6 cellular contexts compared by ENCODE assay signal in genomic region chr2:37746026-37746425, GRCh38.
DNase-seq lines count a peak whose midpoint lies in the region; FAIRE-seq and TF ChIP-seq lines count a peak whose summit lies in the region.
"Not testable (repeated sequence)": the region's sequence is repeated elsewhere in the genome, so short reads cannot be mapped to it uniquely, and the experiment has no call there.

No MANE protein-coding gene starts in this region.

- DNase-seq in M059J (ENCODE audit: low read depth) = peak; percentile 14
- DNase-seq in ascending aorta (ENCODE audit: low spot score in 2 of 2); small intestine; uterus: not testable (repeated sequence)
- peak; percentile 41 for DNase-seq in fibroblast of villous mesenchyme (ENCODE audit: low read depth)
- DNase-seq in left kidney (ENCODE audit: low read depth, low spot score) = peak; percentile 54

- not testable (repeated sequence) for H3K9me3 ChIP-seq in ascending aorta; small intestine (ENCODE audit: control insufficient read depth, low read depth); uterus

- H3K27ac ChIP-seq in ascending aorta = peak overlapping the region; percentile 61 to 74
- not testable (repeated sequence) for H3K27ac ChIP-seq in small intestine (ENCODE audit: low read depth in 1 of 2, low read length in 1 of 2)
- H3K27ac ChIP-seq in uterus = peak overlapping the region; percentile 13 to 61

- FAIRE-seq in small intestine (lab: Jason Lieb, UNC) = peak; percentile 26

- not testable (repeated sequence) for H3K27me3 ChIP-seq in ascending aorta; small intestine (ENCODE audit: control insufficient read depth in 2 of 2, insufficient read depth in 2 of 2, low read length in 2 of 2); uterus

- peaks cover 0 to 19% of the 10 kb centered on the region in 2 donors for H3K4me1 ChIP-seq in ascending aorta
- not testable (repeated sequence) for H3K4me1 ChIP-seq in small intestine (ENCODE audit: control insufficient read depth in 2 of 2, insufficient read depth in 1 of 2, low read depth in 1 of 2, low read length in 1 of 2); uterus

- intact Hi-C loops in ascending aorta (cut with DNase I); uterus (cut with DNase I; ENCODE audit: low total_unique reads): not testable (repeated sequence)

- H3K4me3 ChIP-seq in ascending aorta; fibroblast of villous mesenchyme (ENCODE audit: low read depth, low read length); small intestine (ENCODE audit: low read depth in 1 of 2, low read length in 2 of 2); uterus: not testable (repeated sequence)

- H3K36me3 ChIP-seq in ascending aorta; small intestine (ENCODE audit: control insufficient read depth in 2 of 2, insufficient read depth in 2 of 2, low read length in 2 of 2); uterus: not testable (repeated sequence)

- not testable (repeated sequence) for TF ChIP-seq POLR2A in uterus (IDR thresholded peaks at IDR 0.05)

- not testable (repeated sequence) for TF ChIP-seq CTCF in ascending aorta (IDR thresholded peaks at IDR 0.05); fibroblast of villous mesenchyme (IDR thresholded peaks at IDR 0.05; ENCODE audit: insufficient read depth, low read depth, low read length); uterus (IDR thresholded peaks at IDR 0.05)

- 81 to 87% (median 84%) methylated on average over 1 of the region's 1 CpG for WGBS in small intestine, 3 donors
